9 cellular contexts compared by ENCODE assay signal in the genomic region with DNA sequence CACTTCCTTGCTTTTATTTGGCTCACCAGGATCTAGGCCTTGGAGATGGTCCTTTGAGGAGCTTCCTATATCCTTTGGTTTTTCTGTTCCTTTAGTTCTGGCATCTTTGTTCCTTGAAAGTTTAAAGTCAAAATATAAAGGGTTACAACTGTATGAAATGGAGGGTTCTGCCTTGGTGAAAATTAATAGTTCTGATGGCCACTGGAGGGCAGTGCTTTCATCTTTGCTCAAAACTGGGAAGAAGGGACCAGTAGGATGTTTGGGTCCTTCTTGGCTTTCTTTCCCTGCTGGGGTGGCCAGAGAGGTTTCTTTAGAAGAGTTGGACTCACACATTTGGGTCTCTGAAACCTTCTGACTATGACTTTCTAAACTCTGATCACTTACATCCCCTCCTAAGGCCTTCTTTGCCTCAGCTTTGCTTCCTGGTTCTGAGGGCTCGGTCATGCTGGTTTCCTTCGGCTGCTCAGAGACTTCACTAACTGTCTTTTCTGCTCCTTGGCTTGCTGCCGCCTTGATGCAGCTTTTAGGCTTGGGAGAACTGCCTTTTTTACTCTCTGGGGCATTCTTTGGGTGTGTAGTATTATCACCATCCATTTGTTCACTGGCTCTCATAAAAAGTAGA. TPM values are rescaled to one million over a fixed set of nuclear protein-coding genes. Genes with fewer than 3 reads are reported as not detected.
DNase-seq lines count a peak whose midpoint lies in the region; ATAC-seq and TF ChIP-seq lines count a peak whose summit lies in the region.
"Had no signal": no experiment of that assay in that cellular context is flagged by ENCODE, and none has a peak within 500 bp of the region (broad histone marks: within the 10 kb centered on the region; RNA-seq: fewer than 3 reads in every experiment).

No MANE protein-coding gene starts in this region.

- no peaks in the 10 kb centered on the region for H3K27me3 ChIP-seq in thyroid gland

- 88 to 91% methylated on average over 3 of the region's 3 CpGs for whole genome bisulfite sequencing in thyroid gland, 2 donors

- H3K36me3 ChIP-seq in thyroid gland = peaks cover 21 to 33% of the 10 kb centered on the region in 2 donors

- H3K9me3 Mint-ChIP-seq in activated naive CD4-positive, alpha-beta T cell treated with anti-CD3 and anti-CD28 coated beads for 36 hours = no peaks in the 10 kb centered on the region
- no peaks in the 10 kb centered on the region for H3K9me3 Mint-ChIP-seq in activated naive CD4-positive, alpha-beta T cell treated with anti-CD3 and anti-CD28 coated beads, Interleukin-2, amount 50 U/mL, for 72 hours

- H3K4me3 Mint-ChIP-seq in activated naive CD4-positive, alpha-beta T cell treated with anti-CD3 and anti-CD28 coated beads for 36 hours = no peak overlapping the region

- H3K27ac ChIP-seq in thyroid gland = no peak overlapping the region

- no peak for TF ChIP-seq POLR2A in thyroid gland (IDR thresholded peaks at IDR 0.05)

- DNase-seq in activated naive CD4-positive, alpha-beta T cell treated with anti-CD3 and anti-CD28 coated beads for 36 hours = peak; percentile 27
- DNase-seq in activated naive CD4-positive, alpha-beta T cell treated with anti-CD3 and anti-CD28 coated beads, Interleukin-2, amount 50 U/mL, for 72 hours (ENCODE audit: low spot score in 2 of 2) = no peak
- DNase-seq in RPMI7951 (ENCODE audit: low read depth) (peak; percentile 7), foreskin fibroblast (peak; percentile 9 to 52), thyroid gland (peak; percentile 20 to 33), cortex of kidney (lab: John Stamatoyannopoulos, UW) (no peak), C1 segment of cervical spinal cord (lab: John Stamatoyannopoulos, UW) (no peak)
- DNase-seq: NCI-H1092 had no signal

- peaks cover 2% of the 10 kb centered on the region for H3K4me1 Mint-ChIP-seq in activated naive CD4-positive, alpha-beta T cell treated with anti-CD3 and anti-CD28 coated beads for 36 hours (ENCODE audit: low read depth)

- CTCF ChIA-PET in activated naive CD4-positive, alpha-beta T cell treated with anti-CD3 and anti-CD28 coated beads for 36 hours (lab: Charles Lee) = interaction anchor here (0.6 kb wide), 1 partner anchor 352 kb away, joined by 3 read pairs; no protein-coding TSS in a partner anchor

- intact Hi-C loops in activated naive CD4-positive, alpha-beta T cell treated with anti-CD3 and anti-CD28 coated beads for 36 hours (cut with micrococcal nuclease) = loop anchor here (1.0 kb wide), 1 partner anchor 123 kb away; no protein-coding TSS in a partner anchor
- intact Hi-C loops in thyroid gland (cut with DNase I) = no loop called here

- ATAC-seq in activated naive CD4-positive, alpha-beta T cell treated with anti-CD3 and anti-CD28 coated beads, Interleukin-2, amount 50 U/mL, for 72 hours = no peak
- ATAC-seq in GM21447 (IDR thresholded peaks at IDR 0.05; ENCODE audit: unreplicated experiment) = no peak

- H3K4me1 ChIP-seq in thyroid gland = no peaks in the 10 kb centered on the region

- H3K27ac Mint-ChIP-seq in activated naive CD4-positive, alpha-beta T cell treated with anti-CD3 and anti-CD28 coated beads for 36 hours = no peak overlapping the region
- peak overlapping the region in 1 of 2 donors; percentile 89 for H3K27ac Mint-ChIP-seq in activated naive CD4-positive, alpha-beta T cell treated with anti-CD3 and anti-CD28 coated beads, Interleukin-2, amount 50 U/mL, for 72 hours

- no peaks in the 10 kb centered on the region for H3K9me3 ChIP-seq in thyroid gland

- H3K36me3 Mint-ChIP-seq in activated naive CD4-positive, alpha-beta T cell treated with anti-CD3 and anti-CD28 coated beads for 36 hours (ENCODE audit: low read depth) = peaks cover 29% of the 10 kb centered on the region
- peaks cover 19 to 21% of the 10 kb centered on the region in 2 donors for H3K36me3 Mint-ChIP-seq in activated naive CD4-positive, alpha-beta T cell treated with anti-CD3 and anti-CD28 coated beads, Interleukin-2, amount 50 U/mL, for 72 hours

- TF ChIP-seq CTCF in foreskin fibroblast (IDR thresholded peaks at IDR 0.05; ENCODE audit: low read depth, low read length) (peak; percentile 40), thyroid gland (IDR thresholded peaks at IDR 0.05) (peak in 4 of 6 experiments; percentile 25 to 51 (median 46))

- no peaks in the 10 kb centered on the region for H3K27me3 Mint-ChIP-seq in activated naive CD4-positive, alpha-beta T cell treated with anti-CD3 and anti-CD28 coated beads for 36 hours (ENCODE audit: low read depth)

- H3K4me3 ChIP-seq in foreskin fibroblast (ENCODE audit: low read depth in 1 of 2, low read length in 2 of 2) = no peak overlapping the region
- no peak overlapping the region for H3K4me3 ChIP-seq in thyroid gland (replicated peaks in 1 of 3)

RNA-seq across cellular contexts. Expression of gene ITGA2B, which starts 10.9 kb away (rescaled TPM):
- total RNA-seq in activated naive CD4-positive, alpha-beta T cell treated with anti-CD3 and anti-CD28 coated beads for 36 hours = 1 to 10 TPM in 1 of 2 experiments, under 1 TPM in 1; 0.31 to 1.1 TPM
- 1 to 10 TPM; 2.6 to 3.2 TPM for total RNA-seq in activated naive CD4-positive, alpha-beta T cell treated with anti-CD3 and anti-CD28 coated beads, Interleukin-2, amount 50 U/mL, for 72 hours
- total RNA-seq in RPMI7951 (2014; rRNA removed; shearing (Covaris generic)) = 0.36 and 0.68 TPM in 2 replicates
- 1 to 10 TPM; 2.0 to 4.6 (median 3.3) TPM for total RNA-seq in thyroid gland

RNA-seq across cellular contexts. Expression of gene FAM171A2, which starts 36.7 kb away (rescaled TPM):
- total RNA-seq in activated naive CD4-positive, alpha-beta T cell treated with anti-CD3 and anti-CD28 coated beads for 36 hours = under 1 TPM; 0.12 to 0.21 TPM
- total RNA-seq in activated naive CD4-positive, alpha-beta T cell treated with anti-CD3 and anti-CD28 coated beads, Interleukin-2, amount 50 U/mL, for 72 hours = under 1 TPM; 0.35 to 0.43 TPM
- total RNA-seq in RPMI7951 (2014; rRNA removed; shearing (Covaris generic)) = 1.1 and 1.9 TPM in 2 replicates
- total RNA-seq in thyroid gland = 10 to 100 TPM in 2 of 4 donors, 1 to 10 TPM in 2; 7.1 to 15.0 (median 10.4) TPM

RNA-seq across cellular contexts. Expression of gene GRN, which starts 55.2 kb away (rescaled TPM):
- 10 to 100 TPM; 47.1 to 50.5 TPM for total RNA-seq in activated naive CD4-positive, alpha-beta T cell treated with anti-CD3 and anti-CD28 coated beads for 36 hours
- 10 to 100 TPM; 65.0 to 73.0 TPM for total RNA-seq in activated naive CD4-positive, alpha-beta T cell treated with anti-CD3 and anti-CD28 coated beads, Interleukin-2, amount 50 U/mL, for 72 hours
- 156 and 202 TPM in 2 replicates for total RNA-seq in RPMI7951 (2014; rRNA removed; shearing (Covaris generic))
- 100 to 1,000 TPM; 259 to 292 (median 264) TPM for total RNA-seq in thyroid gland

Comparison
In these comparisons a context has a peak if more than half of its experiments do, and no peak if none do; other contexts are left out.
1. DNase-seq: peak in activated naive CD4-positive, alpha-beta T cell treated with anti-CD3 and anti-CD28 coated beads for 36 hours (single experiment), RPMI7951 (single experiment), foreskin fibroblast (2 of 2) and thyroid gland (2 of 2); none in activated naive CD4-positive, alpha-beta T cell treated with anti-CD3 and anti-CD28 coated beads, Interleukin-2, amount 50 U/mL, for 72 hours (0 of 2), cortex of kidney (single experiment) and C1 segment of cervical spinal cord (0 of 14).